Comparison of ENCODE assay signal across 29 cellular contexts in the genomic region with DNA sequence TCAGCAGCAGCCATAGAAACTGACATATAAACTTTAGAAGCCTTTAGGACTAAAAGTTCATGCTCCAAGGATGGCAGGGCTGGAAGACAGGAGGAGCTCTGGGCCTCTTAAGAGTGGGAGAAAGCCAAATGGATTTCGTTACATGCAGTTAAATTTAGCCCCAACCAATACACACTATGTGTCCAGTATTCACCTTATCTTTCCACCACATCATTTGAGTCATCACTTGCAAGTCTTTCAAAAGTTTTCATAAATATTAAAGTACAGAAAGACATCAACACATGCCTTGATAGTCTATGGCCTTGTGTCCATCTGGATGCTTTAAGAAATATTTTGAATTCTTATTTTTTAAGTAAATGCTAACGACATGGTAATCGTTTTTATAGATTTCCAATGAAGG.
"Had no signal": no experiment of that assay in that cellular context is flagged by ENCODE, and none has a peak within 500 bp of the region (broad histone marks: within the 10 kb centered on the region; RNA-seq: fewer than 3 reads in every experiment).

No MANE protein-coding gene starts in this region.

- ATAC-seq: left colon; left lung; natural killer cell; right lobe of liver; stimulated activated naive CD8-positive, alpha-beta T cell treated with anti-CD3 and anti-CD28 coated beads, Interleukin-15, amount 100 ng/mL, for 72 hours had no signal

- DNase-seq: hippocampal formation; kidney; left colon; left lung; mesendoderm; naive B cell; natural killer cell; nephron progenitor cell; ovary; right lobe of liver; stimulated activated CD4-positive, alpha-beta T cell treated with anti-CD3 and anti-CD28 coated beads, Interleukin-1b, Interleukin-23, amount 100 ng/mL, for 48 hours; stimulated activated CD4-positive, alpha-beta T cell treated with anti-CD3 and anti-CD28 coated beads, Interleukin-2, amount 100 ng/mL, for 48 hours; stimulated activated CD4-positive, alpha-beta T cell treated with anti-CD3 and anti-CD28 coated beads, Interleukin-4, amount 100 ng/mL, for 4 hours; stimulated activated CD8-positive, alpha-beta memory T cell treated with anti-CD3 and anti-CD28 coated beads, Interleukin-4, amount 100 ng/mL, for 48 hours; stimulated activated naive CD4-positive, alpha-beta T cell treated with Interleukin-2 at 50 U/mL for 16 hours; stimulated activated naive CD8-positive, alpha-beta T cell treated with anti-CD3 and anti-CD28 coated beads, Interleukin-15, amount 100 ng/mL, for 72 hours; substantia nigra; uterus had no signal

- FAIRE-seq: islet of Langerhans, kidney had no signal

- H3K27me3 Mint-ChIP-seq: naive B cell; progenitor cell of endocrine pancreas; stimulated activated memory B cell treated with anti-CD40 and anti-IgM and Interleukin-4, amounts not matched to agents 10 μg/mL and 1 μg/mL and 100 μg/mL, for 72 hours; stimulated activated naive CD8-positive, alpha-beta T cell treated with anti-CD3 and anti-CD28 coated beads, Interleukin-15, amount 100 ng/mL, for 72 hours; type B pancreatic cell had no signal

- H3K36me3 ChIP-seq: left lung, neural progenitor cell, neutrophil, ovary, right atrium auricular region, right lobe of liver, uterus had no signal

- H3K4me1 Mint-ChIP-seq: mesothelial cell of epicardium; naive B cell; natural killer cell; nephron progenitor cell; neural progenitor cell; stimulated activated memory B cell treated with anti-CD40 and anti-IgM and Interleukin-4, amounts not matched to agents 10 μg/mL and 1 μg/mL and 100 μg/mL, for 72 hours; stimulated activated naive CD8-positive, alpha-beta T cell treated with anti-CD3 and anti-CD28 coated beads, Interleukin-15, amount 100 ng/mL, for 72 hours had no signal

- H3K27me3 ChIP-seq: left lung, neural progenitor cell, neutrophil, ovary, right atrium auricular region, right lobe of liver, tibial nerve, uterus had no signal

- H3K36me3 Mint-ChIP-seq: mesothelial cell of epicardium; natural killer cell; neural progenitor cell; stimulated activated memory B cell treated with anti-CD40 and anti-IgM and Interleukin-4, amounts not matched to agents 10 μg/mL and 1 μg/mL and 100 μg/mL, for 72 hours; type B pancreatic cell had no signal

- H3K4me1 ChIP-seq: left lung, neural progenitor cell, right atrium auricular region, right lobe of liver, tibial nerve, uterus had no signal

- H3K9ac ChIP-seq: neural progenitor cell had no signal

- H2AFZ ChIP-seq: neural progenitor cell had no signal

- H3K9me3 Mint-ChIP-seq: mesothelial cell of epicardium; nephron progenitor cell; neural progenitor cell; stimulated activated memory B cell treated with anti-CD40 and anti-IgM and Interleukin-4, amounts not matched to agents 10 μg/mL and 1 μg/mL and 100 μg/mL, for 72 hours; stimulated activated naive CD8-positive, alpha-beta T cell treated with anti-CD3 and anti-CD28 coated beads, Interleukin-15, amount 100 ng/mL, for 72 hours; type B pancreatic cell had no signal

- H3K4me2 ChIP-seq: neural progenitor cell, smooth muscle cell had no signal

- H3K4me3 Mint-ChIP-seq: mesothelial cell of epicardium; naive B cell; natural killer cell; nephron progenitor cell; neural progenitor cell; stimulated activated memory B cell treated with anti-CD40 and anti-IgM and Interleukin-4, amounts not matched to agents 10 μg/mL and 1 μg/mL and 100 μg/mL, for 72 hours; stimulated activated naive CD8-positive, alpha-beta T cell treated with anti-CD3 and anti-CD28 coated beads, Interleukin-15, amount 100 ng/mL, for 72 hours; type B pancreatic cell had no signal

- H3K27ac ChIP-seq: left lung, neural progenitor cell, neutrophil, ovary, right atrium auricular region, right lobe of liver, tibial nerve, uterus had no signal

- H3K27ac Mint-ChIP-seq: mesothelial cell of epicardium; naive B cell; natural killer cell; nephron progenitor cell; neural progenitor cell; progenitor cell of endocrine pancreas; stimulated activated memory B cell treated with anti-CD40 and anti-IgM and Interleukin-4, amounts not matched to agents 10 μg/mL and 1 μg/mL and 100 μg/mL, for 72 hours; stimulated activated naive CD8-positive, alpha-beta T cell treated with anti-CD3 and anti-CD28 coated beads, Interleukin-15, amount 100 ng/mL, for 72 hours; type B pancreatic cell had no signal

- H3K4me3 ChIP-seq: left lung, lung, neural progenitor cell, ovary, right atrium auricular region, right lobe of liver, smooth muscle cell, tibial nerve, uterus had no signal

- H3K9me3 ChIP-seq: left lung, neutrophil, ovary, right atrium auricular region, right lobe of liver, tibial nerve, uterus had no signal
